ENCODE assay signal across 31 cellular contexts in the genomic region with DNA sequence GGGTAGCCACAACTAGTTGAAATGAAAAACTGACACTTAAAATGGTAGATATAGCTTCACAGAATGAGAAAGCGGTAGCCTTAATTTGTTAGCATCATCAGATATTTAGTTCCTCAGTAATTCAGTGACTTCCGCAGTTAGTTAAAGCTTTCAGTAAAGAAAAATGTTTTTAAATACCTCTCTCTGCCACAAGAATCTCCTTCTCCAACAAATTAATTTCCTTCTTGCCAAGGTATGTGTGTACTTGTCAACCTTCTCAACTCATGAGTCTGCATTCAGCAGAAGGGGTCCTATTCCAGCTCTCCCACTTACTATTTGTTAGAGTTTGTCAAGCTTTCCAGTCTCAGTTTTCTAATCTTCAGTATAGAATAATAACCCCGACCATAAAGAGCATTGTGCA. TPM values are rescaled to one million over a fixed set of nuclear protein-coding genes. Genes with fewer than 3 reads are reported as not detected.
DNase-seq lines count a peak whose midpoint lies in the region; ATAC-seq, FAIRE-seq and TF ChIP-seq lines count a peak whose summit lies in the region.
"Had no signal": no experiment of that assay in that cellular context is flagged by ENCODE, and none has a peak within 500 bp of the region (broad histone marks: within the 10 kb centered on the region; RNA-seq: fewer than 3 reads in every experiment).

No MANE protein-coding gene starts in this region.

- H3K27me3 Mint-ChIP-seq in astrocyte (ENCODE audit: low read depth, unreplicated experiment), result peaks cover 6% of the 10 kb centered on the region
- H3K27me3 Mint-ChIP-seq: B cell; CD4-positive, alpha-beta memory T cell; CD4-positive, alpha-beta T cell had no signal

- H2AFZ ChIP-seq in astrocyte (ENCODE audit: low read depth, low read length), result no peak overlapping the region

- TF ChIP-seq POLR2A in body of pancreas (IDR thresholded peaks at IDR 0.05), result no peak

- H4K20me1 ChIP-seq in astrocyte (ENCODE audit: insufficient read depth, low read length), result no peaks in the 10 kb centered on the region
- H4K20me1 ChIP-seq: BLaER1; BLaER1 treated with 17β-estradiol and CSF1 and Interleukin-3, amounts not matched to agents 10 nM and 100 nM had no signal

- intact Hi-C loops in body of pancreas (cut with DNase I), result no loop called here

- DNase-seq in astrocyte (ENCODE audit: low read depth) (peak; percentile 63), body of pancreas (no peak)
- DNase-seq: 8988T; ACHN; AML-193; BE2C; C1 segment of cervical spinal cord; Caco-2; Calu3; CD4-positive, alpha-beta memory T cell; CD4-positive, alpha-beta T cell; CD4-positive, CD25-positive, alpha-beta regulatory T cell; CD8-positive, alpha-beta memory T cell; CD8-positive, alpha-beta T cell; COR-L47; DMS 273 treated with DMSO at 0.1 percent for 48 hours; DMS153; DMS53; DMS79; DMS79 treated with DMSO at 0.1 percent for 48 hours; DND-41; EL had no signal

- no peak overlapping the region for H3K4me2 ChIP-seq in astrocyte (ENCODE audit: low read length)
- H3K4me2 ChIP-seq: A549; BLaER1; BLaER1 treated with 17β-estradiol and CSF1 and Interleukin-3, amounts not matched to agents 10 nM and 100 nM had no signal

- H3K27ac ChIP-seq in astrocyte (ENCODE audit: low read depth, low read length) (no peak overlapping the region), body of pancreas (no peak overlapping the region)
- H3K27ac ChIP-seq: 22Rv1; A549; BLaER1; BLaER1 treated with 17β-estradiol and CSF1 and Interleukin-3, amounts not matched to agents 10 nM and 100 nM; C4-2B had no signal

- 83 to 84% methylated on average over 3 of the region's 3 CpGs for WGBS in body of pancreas, 2 donors

- no peaks in the 10 kb centered on the region for H3K27me3 ChIP-seq in astrocyte (ENCODE audit: insufficient read depth, low read length)
- no peaks in the 10 kb centered on the region for H3K27me3 ChIP-seq in body of pancreas
- H3K27me3 ChIP-seq: BE2C; BLaER1; BLaER1 treated with 17β-estradiol and CSF1 and Interleukin-3, amounts not matched to agents 10 nM and 100 nM had no signal

- no peak overlapping the region for H3K9ac ChIP-seq in astrocyte (ENCODE audit: low read length)
- H3K9ac ChIP-seq: BLaER1; BLaER1 treated with 17β-estradiol and CSF1 and Interleukin-3, amounts not matched to agents 10 nM and 100 nM had no signal

- H3K9me3 ChIP-seq in astrocyte (ENCODE audit: insufficient read depth, low read depth, low read length) (no peaks in the 10 kb centered on the region), body of pancreas (no peaks in the 10 kb centered on the region)
- H3K9me3 ChIP-seq: A549; BE2C; BLaER1; BLaER1 treated with 17β-estradiol and CSF1 and Interleukin-3, amounts not matched to agents 10 nM and 100 nM; Caco-2 had no signal

- H3K36me3 Mint-ChIP-seq in astrocyte (ENCODE audit: low read depth, unreplicated experiment), result no peaks in the 10 kb centered on the region
- H3K36me3 Mint-ChIP-seq: CD14-positive monocyte; CD4-positive, alpha-beta memory T cell; CD4-positive, CD25-positive, alpha-beta regulatory T cell; CD8-positive, alpha-beta memory T cell; CD8-positive, alpha-beta T cell had no signal

- no peaks in the 10 kb centered on the region for H3K9me3 Mint-ChIP-seq in astrocyte (ENCODE audit: unreplicated experiment)
- H3K9me3 Mint-ChIP-seq: CD4-positive, alpha-beta memory T cell; CD4-positive, alpha-beta T cell; CD8-positive, alpha-beta memory T cell; CD8-positive, alpha-beta T cell had no signal

- no peak for FAIRE-seq in astrocyte (lab: Jason Lieb, UNC)
- FAIRE-seq: A204.1, A549, D721Med had no signal

- H3K4me3 Mint-ChIP-seq in astrocyte (ENCODE audit: unreplicated experiment), result no peak overlapping the region
- H3K4me3 Mint-ChIP-seq: B cell; CD14-positive monocyte; CD4-positive, alpha-beta memory T cell; CD4-positive, alpha-beta T cell; CD4-positive, CD25-positive, alpha-beta regulatory T cell; CD8-positive, alpha-beta memory T cell; CD8-positive, alpha-beta T cell had no signal

- no peaks in the 10 kb centered on the region for H3K4me1 Mint-ChIP-seq in astrocyte (ENCODE audit: low read depth, unreplicated experiment)
- H3K4me1 Mint-ChIP-seq: B cell had no signal

- H3K4me3 ChIP-seq in astrocyte (ENCODE audit: insufficient read depth, low read depth, low read length) (no peak overlapping the region), body of pancreas (no peak overlapping the region)
- H3K4me3 ChIP-seq: A549; BLaER1; BLaER1 treated with 17β-estradiol and CSF1 and Interleukin-3, amounts not matched to agents 10 nM and 100 nM had no signal

- TF ChIP-seq CTCF in astrocyte (IDR thresholded peaks at IDR 0.05; ENCODE audit: insufficient read depth, low read depth, low read length), result no peak
- TF ChIP-seq CTCF in body of pancreas (IDR thresholded peaks at IDR 0.05), result no peak

- no peak for ATAC-seq in body of pancreas
- ATAC-seq: A549; CD8-positive, alpha-beta T cell had no signal

- H3K4me1 ChIP-seq in astrocyte (ENCODE audit: insufficient read depth, low read length) (no peaks in the 10 kb centered on the region), body of pancreas (no peaks in the 10 kb centered on the region)
- H3K4me1 ChIP-seq: A549; BLaER1; BLaER1 treated with 17β-estradiol and CSF1 and Interleukin-3, amounts not matched to agents 10 nM and 100 nM had no signal

- H3K27ac Mint-ChIP-seq in astrocyte (ENCODE audit: unreplicated experiment), result no peak overlapping the region
- H3K27ac Mint-ChIP-seq: B cell; CD14-positive monocyte; CD4-positive, alpha-beta memory T cell; CD4-positive, alpha-beta T cell; CD4-positive, CD25-positive, alpha-beta regulatory T cell; CD8-positive, alpha-beta memory T cell; CD8-positive, alpha-beta T cell had no signal

- H3K36me3 ChIP-seq in astrocyte (ENCODE audit: insufficient read depth, low read length) (no peaks in the 10 kb centered on the region), body of pancreas (replicated peaks in 1 of 2; ENCODE audit: insufficient read depth in 1 of 2, low read depth in 2 of 2) (no peaks in the 10 kb centered on the region)
- H3K36me3 ChIP-seq: BE2C; BLaER1; BLaER1 treated with 17β-estradiol and CSF1 and Interleukin-3, amounts not matched to agents 10 nM and 100 nM had no signal

- H3K79me2 ChIP-seq in astrocyte (ENCODE audit: insufficient read depth, low read length), result no peaks in the 10 kb centered on the region

RNA-seq across cellular contexts. Expression of a gene that starts 26.3 kb away (rescaled TPM):
- 62.2 and 72.9 TPM in 2 replicates for total RNA-seq in astrocyte
- total RNA-seq in body of pancreas, result 10 to 100 TPM; 11.5 to 20.2 TPM

RNA-seq across cellular contexts. Expression of a gene that starts 42.3 kb away (rescaled TPM):
- total RNA-seq in astrocyte, result 2.3 and 2.5 TPM in 2 replicates
- 10 to 100 TPM in 1 of 2 donors, 1 to 10 TPM in 1; 7.5 to 24.7 TPM for total RNA-seq in body of pancreas
